12 cellular contexts compared by ENCODE assay signal in the genomic region with DNA sequence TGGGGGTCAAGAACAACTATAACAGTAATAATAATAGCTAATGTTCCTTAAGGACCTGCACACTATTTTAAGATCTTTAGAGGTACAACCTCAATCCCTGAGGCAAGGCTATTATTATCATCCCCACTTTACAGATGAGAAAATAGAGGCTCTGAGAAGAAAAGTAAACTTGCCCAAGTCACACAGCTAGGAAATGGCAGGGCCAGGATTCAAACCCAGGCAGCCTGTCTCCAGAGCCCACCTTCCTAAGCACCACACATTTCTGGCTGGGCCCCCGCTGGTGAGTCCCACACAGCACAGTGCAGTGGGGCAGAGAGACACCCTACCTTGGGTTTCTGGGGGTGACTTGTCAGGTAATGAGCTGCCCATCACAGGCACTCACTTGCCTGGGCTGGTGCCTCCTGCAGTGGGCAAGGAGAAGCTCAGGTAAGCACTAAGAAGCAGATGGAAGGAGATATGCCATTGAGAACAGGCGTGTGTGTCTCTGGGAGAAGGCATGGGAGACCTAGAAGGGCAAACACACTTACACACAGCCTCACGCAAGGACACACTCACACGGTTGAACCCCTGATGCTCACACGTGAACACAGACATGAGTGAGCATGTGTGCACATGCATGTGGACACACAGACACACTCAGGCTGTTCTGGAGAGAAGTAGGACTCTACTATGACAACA.
DNase-seq lines count a peak whose midpoint lies in the region; ATAC-seq, FAIRE-seq and TF ChIP-seq lines count a peak whose summit lies in the region.
"Had no signal": no experiment of that assay in that cellular context is flagged by ENCODE, and none has a peak within 500 bp of the region (broad histone marks: within the 10 kb centered on the region; RNA-seq: fewer than 3 reads in every experiment).

No MANE protein-coding gene starts in this region.

- H3K9ac ChIP-seq in IMR-90 (ENCODE audit: low read depth, low read length), result no peak overlapping the region

- peak overlapping the region; percentile 4 for H2BK120ac ChIP-seq in IMR-90 (ENCODE audit: low read depth, low read length)

- peak overlapping the region; percentile 26; the same call in 1 of the 2 replicates for H3K27ac Mint-ChIP-seq in WTC11
- H3K27ac Mint-ChIP-seq: activated CD4-positive, alpha-beta T cell treated with anti-CD3 and anti-CD28 coated beads, Interleukin-2, amount 10 ng/mL, durations not matched to agents 7 days and 5 days; activated T-cell treated with anti-CD3 and anti-CD28 coated beads, Interleukin-2, amount 50 U/mL, for 72 hours; dendritic cell treated with granulocyte-macrophage colony-stimulating factor and Interleukin-4, amounts not matched to agents 40 ng/mL and 50 ng/mL, for 4 days; stimulated activated naive CD8-positive, alpha-beta T cell treated with anti-CD3 and anti-CD28 coated beads, Interleukin-15, amount 100 ng/mL, for 72 hours had no signal

- 83% methylated on average over 2 of the region's 5 CpGs; no CpG with 5 or more reads in 1 of the 2 experiments for WGBS in IMR-90 (ENCODE audit: extremely low coverage in 2 of 2, insufficient read length in 1 of 2), 2 experiments
- WGBS in hepatocyte (ENCODE audit: low lambda C conversion rate, missing lambda C conversion rate), result 78% methylated on average over 5 of the region's 5 CpGs
- 74 to 87% (median 82%) methylated on average over 5 of the region's 5 CpGs for WGBS in spleen, 5 donors

- POLR2A ChIA-PET in IMR-90 (lab: Charles Lee; ENCODE audit: unreplicated experiment) (no interaction called here), WTC11 (lab: Charles Lee) (interaction anchor here (0.6 to 1.3 kb wide), 3 partner anchors 9 to 1162 kb away, joined by 3 to 8 read pairs (median 3); no protein-coding TSS in a partner anchor)

- H3K4me3 Mint-ChIP-seq in WTC11, result no peak overlapping the region
- H3K4me3 Mint-ChIP-seq: activated CD4-positive, alpha-beta T cell treated with anti-CD3 and anti-CD28 coated beads, Interleukin-2, amount 10 ng/mL, durations not matched to agents 7 days and 5 days; activated T-cell treated with anti-CD3 and anti-CD28 coated beads, Interleukin-2, amount 50 U/mL, for 72 hours; dendritic cell treated with granulocyte-macrophage colony-stimulating factor and Interleukin-4, amounts not matched to agents 40 ng/mL and 50 ng/mL, for 4 days; stimulated activated naive CD8-positive, alpha-beta T cell treated with anti-CD3 and anti-CD28 coated beads, Interleukin-15, amount 100 ng/mL, for 72 hours had no signal

- no peaks in the 10 kb centered on the region for H3K36me3 ChIP-seq in IMR-90 (ENCODE audit: control insufficient read depth, insufficient read depth, low read length)
- H3K36me3 ChIP-seq in hepatocyte (replicated peaks; ENCODE audit: insufficient read depth, low read depth), result no peaks in the 10 kb centered on the region
- no peaks in the 10 kb centered on the region for H3K36me3 ChIP-seq in spleen

- DNase-seq in IMR-90, result no peak
- no peak for DNase-seq in WTC11 (ENCODE audit: low spot score)
- no peak for DNase-seq in hepatocyte (ENCODE audit: low spot score)
- DNase-seq in spleen, result no peak
- DNase-seq in NCI-H2029 (lab: John Stamatoyannopoulos, UW), result no peak
- DNase-seq in RCC 7860 (ENCODE audit: low spot score), result no peak
- DNase-seq in CD1c-positive myeloid dendritic cell (ENCODE audit: extremely low spot score), result no peak
- DNase-seq: activated CD4-positive, alpha-beta T cell treated with anti-CD3 and anti-CD28 coated beads, Interleukin-2, amount 10 ng/mL, durations not matched to agents 7 days and 5 days; activated T-cell treated with anti-CD3 and anti-CD28 coated beads, Interleukin-2, amount 50 U/mL, for 72 hours; HCEC 1CT; stimulated activated naive CD8-positive, alpha-beta T cell treated with anti-CD3 and anti-CD28 coated beads, Interleukin-15, amount 100 ng/mL, for 72 hours had no signal

- peaks cover 18% of the 10 kb centered on the region for H3K4me1 ChIP-seq in IMR-90 (ENCODE audit: control insufficient read depth, insufficient read depth, low read length)
- peaks cover 29% of the 10 kb centered on the region for H3K4me1 ChIP-seq in hepatocyte (ENCODE audit: insufficient read depth)
- H3K4me1 ChIP-seq in spleen, result peaks cover 11 to 60% (median 34%) of the 10 kb centered on the region in 6 donors

- dilution Hi-C loops in IMR-90 (cut with HindIII; ENCODE audit: low sequenced_read_pairs, unreplicated experiment), result no loop called here

- no TSS peak for BruUV-seq in IMR-90 (replicated peaks; lab: Mats Ljungman, UMichigan)

- TF ChIP-seq POLR2A in IMR-90 (IDR thresholded peaks at IDR 0.05; ENCODE audit: low read depth, low read length) (no peak), spleen (IDR thresholded peaks at IDR 0.05) (no peak)

- no peak for TF ChIP-seq RAD21 in IMR-90 (IDR thresholded peaks at IDR 0.05; ENCODE audit: low read length)

- no peak overlapping the region for H3K56ac ChIP-seq in IMR-90 (ENCODE audit: extremely low read depth, insufficient read depth, low read length)

- H3K27ac ChIP-seq in IMR-90 (ENCODE audit: insufficient read depth, low read length) (no peak overlapping the region), hepatocyte (no peak overlapping the region), spleen (peak overlapping the region in 7 of 8 donors; percentile 45 to 77 (median 61))

- H4K8ac ChIP-seq in IMR-90 (ENCODE audit: low read depth in 2 of 2, low read length in 2 of 2), result 0 out of 4 replicates have a peak overlapping the region, but pooled peaks of 1 of the 2 experiments have one; percentile 8

- H3K79me1 ChIP-seq in IMR-90 (ENCODE audit: low read depth in 1 of 2, low read length in 2 of 2), result no peaks in the 10 kb centered on the region

- no peak overlapping the region for H2AK9ac ChIP-seq in IMR-90 (replicated peaks; ENCODE audit: low read depth, low read length, poor library complexity)

- H3K27me3 ChIP-seq in IMR-90 (ENCODE audit: control insufficient read depth, insufficient read depth, low read length), result no peaks in the 10 kb centered on the region
- H3K27me3 ChIP-seq in hepatocyte, result no peaks in the 10 kb centered on the region
- peaks cover 0 to 26% (median 0%) of the 10 kb centered on the region in 7 donors for H3K27me3 ChIP-seq in spleen (replicated peaks in 1 of 7)

- H3K9me1 ChIP-seq in IMR-90 (ENCODE audit: insufficient read depth, low read length), result peaks cover 4% of the 10 kb centered on the region

- H2BK20ac ChIP-seq in IMR-90 (ENCODE audit: low read depth, low read length), result peak overlapping the region; percentile 8; the same call in 1 of the 2 replicates

- peak overlapping the region; percentile 38 for H4K5ac ChIP-seq in IMR-90 (ENCODE audit: low read depth, low read length)

- peak overlapping the region; percentile 19 for H3K4ac ChIP-seq in IMR-90 (ENCODE audit: low read depth, low read length)

- ATAC-seq in IMR-90 (ENCODE audit: low read depth), result no peak
- no peak for ATAC-seq in WTC11
- ATAC-seq: stimulated activated naive CD8-positive, alpha-beta T cell treated with anti-CD3 and anti-CD28 coated beads, Interleukin-15, amount 100 ng/mL, for 72 hours had no signal

- no peaks in the 10 kb centered on the region for H3K27me3 Mint-ChIP-seq in WTC11 (ENCODE audit: low read depth)
- H3K27me3 Mint-ChIP-seq: activated CD4-positive, alpha-beta T cell treated with anti-CD3 and anti-CD28 coated beads, Interleukin-2, amount 10 ng/mL, durations not matched to agents 7 days and 5 days; stimulated activated naive CD8-positive, alpha-beta T cell treated with anti-CD3 and anti-CD28 coated beads, Interleukin-15, amount 100 ng/mL, for 72 hours had no signal

- intact Hi-C loops in IMR-90 (cut with micrococcal nuclease), result no loop called here
- intact Hi-C loops in spleen (cut with DNase I; ENCODE audit: low total_unique reads), result no loop called here

- CTCF ChIA-PET in IMR-90 (lab: Yijun Ruan, JAX), result no interaction called here
- CTCF ChIA-PET in WTC11 (lab: Charles Lee), result interaction anchor here (1.3 to 5.9 kb wide), 7 partner anchors 8 to 238 kb away, joined by 3 to 51 read pairs (median 5); no protein-coding TSS in a partner anchor

- no peak overlapping the region for H2BK5ac ChIP-seq in IMR-90 (ENCODE audit: low read depth, low read length, poor library complexity, severe bottlenecking)

- no peaks in the 10 kb centered on the region for H3K36me3 Mint-ChIP-seq in WTC11

- no peak overlapping the region for H3K23ac ChIP-seq in IMR-90 (ENCODE audit: low read depth, low read length)

- no peaks in the 10 kb centered on the region for H3K9me3 ChIP-seq in IMR-90 (ENCODE audit: control insufficient read depth, insufficient read depth, low read length)
- H3K9me3 ChIP-seq in hepatocyte (ENCODE audit: low read depth), result no peaks in the 10 kb centered on the region
- H3K9me3 ChIP-seq in spleen, result no peaks in the 10 kb centered on the region

- 0 out of 3 replicates have a peak overlapping the region, but pooled peaks have one; percentile 9 for H2BK15ac ChIP-seq in IMR-90 (ENCODE audit: low read depth, low read length)

- H3K4me3 ChIP-seq in IMR-90 (ENCODE audit: insufficient read depth, low read depth, low read length) (no peak overlapping the region), hepatocyte (no peak overlapping the region), spleen (no peak overlapping the region)

- no peaks in the 10 kb centered on the region for H3K9me3 Mint-ChIP-seq in WTC11
- H3K9me3 Mint-ChIP-seq: activated CD4-positive, alpha-beta T cell treated with anti-CD3 and anti-CD28 coated beads, Interleukin-2, amount 10 ng/mL, durations not matched to agents 7 days and 5 days; activated T-cell treated with anti-CD3 and anti-CD28 coated beads, Interleukin-2, amount 50 U/mL, for 72 hours; dendritic cell treated with granulocyte-macrophage colony-stimulating factor and Interleukin-4, amounts not matched to agents 40 ng/mL and 50 ng/mL, for 4 days; stimulated activated naive CD8-positive, alpha-beta T cell treated with anti-CD3 and anti-CD28 coated beads, Interleukin-15, amount 100 ng/mL, for 72 hours had no signal

- no peak for FAIRE-seq in RCC 7860 (lab: Jason Lieb, UNC)

- H3K79me2 ChIP-seq in hepatocyte, result no peaks in the 10 kb centered on the region

- peak overlapping the region; percentile 57 for H4K91ac ChIP-seq in IMR-90 (ENCODE audit: insufficient read depth, low read depth, low read length)

- H2AK5ac ChIP-seq in IMR-90 (ENCODE audit: low read depth, low read length), result peak overlapping the region; percentile 83; the same call in 1 of the 2 replicates

- in situ Hi-C loops in IMR-90 (cut with MboI; ENCODE audit: low sequenced_read_pairs), result no loop called here

- H3K4me2 ChIP-seq in IMR-90 (ENCODE audit: low read depth, low read length) (no peak overlapping the region), hepatocyte (peak overlapping the region; percentile 37)

- H3K18ac ChIP-seq in IMR-90 (ENCODE audit: low read depth, low read length), result peak overlapping the region; percentile 83; the same call in 1 of the 2 replicates

- peaks cover 38% of the 10 kb centered on the region for H3K4me1 Mint-ChIP-seq in WTC11
- H3K4me1 Mint-ChIP-seq: activated CD4-positive, alpha-beta T cell treated with anti-CD3 and anti-CD28 coated beads, Interleukin-2, amount 10 ng/mL, durations not matched to agents 7 days and 5 days; stimulated activated naive CD8-positive, alpha-beta T cell treated with anti-CD3 and anti-CD28 coated beads, Interleukin-15, amount 100 ng/mL, for 72 hours had no signal

- no peaks in the 10 kb centered on the region for H3K9me2 ChIP-seq in hepatocyte (replicated peaks; ENCODE audit: insufficient read depth)

- no peak overlapping the region for H3K14ac ChIP-seq in IMR-90 (replicated peaks; ENCODE audit: low read depth, low read length)

- no peak overlapping the region for H2AFZ ChIP-seq in IMR-90 (replicated peaks; ENCODE audit: low read length, poor library complexity)
- no peak overlapping the region for H2AFZ ChIP-seq in hepatocyte

- TF ChIP-seq CTCF in IMR-90 (conservative IDR thresholded peaks at IDR 0.05; ENCODE audit: low read depth, low read length), result no peak
- no peak for TF ChIP-seq CTCF in WTC11 (IDR thresholded peaks at IDR 0.05)
- no peak for TF ChIP-seq CTCF in hepatocyte (IDR thresholded peaks at IDR 0.05; ENCODE audit: poor library complexity)
- no peak for TF ChIP-seq CTCF in spleen (IDR thresholded peaks at IDR 0.05 in 8 of 11, conservative IDR thresholded peaks at IDR 0.05 in 3 of 11)

- no peaks in the 10 kb centered on the region for H4K20me1 ChIP-seq in IMR-90 (ENCODE audit: insufficient read depth, low read length)
- H4K20me1 ChIP-seq in hepatocyte (ENCODE audit: insufficient read depth, poor library complexity, severe bottlenecking), result no peaks in the 10 kb centered on the region

Comparison
In these comparisons a context has a peak if more than half of its experiments do, and no peak if none do; other contexts are left out.
1. H3K27ac ChIP-seq: peak in spleen (7 of 8); none in IMR-90 (single experiment) and hepatocyte (single experiment).